12 cellular contexts compared by ENCODE assay signal in the genomic region with DNA sequence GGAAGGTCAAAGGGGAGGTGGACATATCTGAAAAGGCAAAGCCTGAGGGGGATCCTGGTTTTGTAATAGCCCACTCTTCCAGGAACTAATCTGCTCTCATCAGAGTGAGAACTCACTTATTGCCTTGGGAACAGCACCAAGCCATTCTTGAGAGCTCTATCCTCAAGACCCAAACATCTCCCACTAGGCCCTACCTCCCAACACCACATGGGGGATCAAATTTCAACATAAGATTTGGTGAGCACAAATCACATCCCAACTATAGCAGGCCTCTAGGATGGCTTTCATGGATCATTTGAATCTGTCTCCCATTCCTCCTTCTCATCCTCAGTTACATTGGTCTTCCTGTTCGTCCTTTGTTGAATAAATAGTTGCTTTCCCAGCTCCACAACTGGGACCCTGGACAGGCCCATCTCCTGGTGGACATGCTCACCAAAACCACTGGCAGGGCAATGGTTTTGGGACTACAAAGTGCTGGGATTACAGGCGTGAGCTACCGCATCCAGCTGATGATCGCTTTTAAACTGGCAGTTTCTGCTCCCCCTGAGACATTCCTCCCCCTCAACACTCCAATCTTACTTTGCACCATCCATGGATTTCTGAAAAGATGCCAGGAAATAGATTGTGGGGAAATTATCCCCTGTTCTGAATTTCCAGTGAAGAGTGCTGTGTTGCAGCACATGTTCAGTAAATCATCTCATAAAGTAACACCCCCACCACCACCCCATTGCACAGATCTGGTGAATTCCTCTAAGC. TPM values are rescaled to one million over a fixed set of nuclear protein-coding genes. Genes with fewer than 3 reads are reported as not detected.
DNase-seq lines count a peak whose midpoint lies in the region; ATAC-seq and TF ChIP-seq lines count a peak whose summit lies in the region.
"Had no signal": no experiment of that assay in that cellular context is flagged by ENCODE, and none has a peak within 500 bp of the region (broad histone marks: within the 10 kb centered on the region; RNA-seq: fewer than 3 reads in every experiment).

No MANE protein-coding gene starts in this region.

- CTCF ChIA-PET in activated CD4-positive, alpha-beta memory T cell treated with anti-CD3 and anti-CD28 coated beads for 36 hours (lab: Charles Lee): interaction anchor here (1.5 kb wide), 1 partner anchor 11 kb away, joined by 5 read pairs; no protein-coding TSS in a partner anchor
- CTCF ChIA-PET in CD4-positive, alpha-beta T cell (lab: Charles Lee): interaction anchor here (0.5 kb wide), 1 partner anchor 20 kb away, joined by 4 read pairs; no protein-coding TSS in a partner anchor

- H3K9me3 ChIP-seq in left lung: no peaks in the 10 kb centered on the region
- H3K9me3 ChIP-seq in CD4-positive, alpha-beta T cell (ENCODE audit: control insufficient read depth, low read length): no peaks in the 10 kb centered on the region

- H3K36me3 ChIP-seq in left lung: no peaks in the 10 kb centered on the region
- H3K36me3 ChIP-seq: cardiac muscle cell had no signal

- H3K4me1 ChIP-seq in left lung: peaks cover 3 to 42% of the 10 kb centered on the region in 2 donors

- DNase-seq in GM04504 (ENCODE audit: low read depth) (peak; percentile 81), left lung (no peak)
- DNase-seq in effector CD8-positive, alpha-beta T cell (lab: John Stamatoyannopoulos, UW): no peak
- no peak for DNase-seq in activated CD4-positive, alpha-beta memory T cell treated with anti-CD3 and anti-CD28 coated beads for 36 hours
- DNase-seq in CD4-positive, alpha-beta T cell: no peak

- no peak overlapping the region for H3K27ac Mint-ChIP-seq in activated CD4-positive, alpha-beta memory T cell treated with anti-CD3 and anti-CD28 coated beads for 36 hours
- no peak overlapping the region for H3K27ac Mint-ChIP-seq in CD4-positive, alpha-beta T cell
- H3K27ac Mint-ChIP-seq: natural killer cell treated with Interleukin-12 subunit alpha and Interleukin-12 subunit beta and Interleukin-15 and Interleukin-18, amount 100 ng/mL, for 72 hours; T-helper 1 cell treated with Interleukin-12 subunit alpha and Interleukin-12 subunit beta and Interleukin-4 antibody, amounts not matched to agents 30 μg/mL and 1 μg/mL, for 36 hours had no signal

- TF ChIP-seq CTCF in left lung (IDR thresholded peaks at IDR 0.05): no peak
- no peak for TF ChIP-seq CTCF in CD4-positive, alpha-beta T cell (IDR thresholded peaks at IDR 0.05)

- peaks cover 17% of the 10 kb centered on the region for H3K27me3 Mint-ChIP-seq in activated CD4-positive, alpha-beta memory T cell treated with anti-CD3 and anti-CD28 coated beads for 36 hours
- no peaks in the 10 kb centered on the region for H3K27me3 Mint-ChIP-seq in CD4-positive, alpha-beta T cell

- no peak overlapping the region for H3K4me3 Mint-ChIP-seq in activated CD4-positive, alpha-beta memory T cell treated with anti-CD3 and anti-CD28 coated beads for 36 hours
- no peak overlapping the region for H3K4me3 Mint-ChIP-seq in CD4-positive, alpha-beta T cell
- H3K4me3 Mint-ChIP-seq: CD14-positive monocyte; natural killer cell treated with Interleukin-12 subunit alpha and Interleukin-12 subunit beta and Interleukin-15 and Interleukin-18, amount 100 ng/mL, for 72 hours; T-helper 1 cell treated with Interleukin-12 subunit alpha and Interleukin-12 subunit beta and Interleukin-4 antibody, amounts not matched to agents 30 μg/mL and 1 μg/mL, for 36 hours had no signal

- no peaks in the 10 kb centered on the region for H3K4me1 Mint-ChIP-seq in activated CD4-positive, alpha-beta memory T cell treated with anti-CD3 and anti-CD28 coated beads for 36 hours (ENCODE audit: low read depth)
- no peaks in the 10 kb centered on the region for H3K4me1 Mint-ChIP-seq in CD4-positive, alpha-beta T cell (ENCODE audit: low read depth)

- no peaks in the 10 kb centered on the region for H3K36me3 Mint-ChIP-seq in activated CD4-positive, alpha-beta memory T cell treated with anti-CD3 and anti-CD28 coated beads for 36 hours
- no peaks in the 10 kb centered on the region for H3K36me3 Mint-ChIP-seq in CD4-positive, alpha-beta T cell (ENCODE audit: low read depth)
- H3K36me3 Mint-ChIP-seq: CD14-positive monocyte; natural killer cell treated with Interleukin-12 subunit alpha and Interleukin-12 subunit beta and Interleukin-15 and Interleukin-18, amount 100 ng/mL, for 72 hours had no signal

- H3K9me3 Mint-ChIP-seq in activated CD4-positive, alpha-beta memory T cell treated with anti-CD3 and anti-CD28 coated beads for 36 hours: no peaks in the 10 kb centered on the region
- no peaks in the 10 kb centered on the region for H3K9me3 Mint-ChIP-seq in CD4-positive, alpha-beta T cell
- H3K9me3 Mint-ChIP-seq: CD14-positive monocyte; natural killer cell treated with Interleukin-12 subunit alpha and Interleukin-12 subunit beta and Interleukin-15 and Interleukin-18, amount 100 ng/mL, for 72 hours; T-helper 1 cell treated with Interleukin-12 subunit alpha and Interleukin-12 subunit beta and Interleukin-4 antibody, amounts not matched to agents 30 μg/mL and 1 μg/mL, for 36 hours had no signal

- intact Hi-C loops in left lung (cut with DNase I): no loop called here
- intact Hi-C loops in activated CD4-positive, alpha-beta memory T cell treated with anti-CD3 and anti-CD28 coated beads for 36 hours (cut with micrococcal nuclease): no loop called here
- intact Hi-C loops in CD4-positive, alpha-beta T cell (cut with DNase I, micrococcal nuclease): loop anchor here in 1 of 2 experiments (2.0 kb wide), 1 partner anchor 866 kb away; no protein-coding TSS in a partner anchor

- ATAC-seq in SK-N-SH treated with all-trans-retinoic acid at 6 μM for 48 hours: peak; percentile 49
- ATAC-seq in left lung: no peak
- no peak for ATAC-seq in GM18867 (IDR thresholded peaks at IDR 0.05; ENCODE audit: unreplicated experiment)
- ATAC-seq in CD4-positive, alpha-beta T cell (ENCODE audit: poor library complexity): no peak
- ATAC-seq: natural killer cell treated with Interleukin-12 subunit alpha and Interleukin-12 subunit beta and Interleukin-15 and Interleukin-18, amount 100 ng/mL, for 72 hours had no signal

- H3K4me3 ChIP-seq in left lung: no peak overlapping the region
- H3K4me3 ChIP-seq in skin epidermis: no peak overlapping the region
- H3K4me3 ChIP-seq: cardiac muscle cell had no signal

- H3K27ac ChIP-seq in left lung (peak overlapping the region; percentile 34 to 56), skin epidermis (peak overlapping the region in 18 of 21 experiments; percentile 16 to 81 (median 52))
- no peak overlapping the region for H3K27ac ChIP-seq in CD4-positive, alpha-beta T cell (ENCODE audit: low read depth, low read length)
- H3K27ac ChIP-seq: cardiac muscle cell had no signal

- POLR2A ChIA-PET in activated CD4-positive, alpha-beta memory T cell treated with anti-CD3 and anti-CD28 coated beads for 36 hours (lab: Charles Lee): interaction anchor here (0.6 kb wide), 1 partner anchor 270 kb away, joined by 3 read pairs; no protein-coding TSS in a partner anchor
- POLR2A ChIA-PET in CD4-positive, alpha-beta T cell (lab: Charles Lee): no interaction called here

- no peaks in the 10 kb centered on the region for H3K27me3 ChIP-seq in left lung
- H3K27me3 ChIP-seq in CD4-positive, alpha-beta T cell (ENCODE audit: control insufficient read depth, insufficient read depth, low read length): no peaks in the 10 kb centered on the region
- H3K27me3 ChIP-seq: cardiac muscle cell had no signal

TF ChIP-seq in SK-N-SH treated with all-trans-retinoic acid at 6 μM for 48 hours, 23 proteins besides CTCF, POLR2A, EP300 and RAD21:
- TF ChIP-seq OSR1 (CRISPR knock-in tag; IDR thresholded peaks at IDR 0.05): no peak
- no peak for TF ChIP-seq TCF4 (CRISPR knock-in tag; IDR thresholded peaks at IDR 0.05; ENCODE audit: borderline replicate concordance)
- no peak for TF ChIP-seq ZC3H10 (CRISPR knock-in tag; IDR thresholded peaks at IDR 0.05)
- no peak for TF ChIP-seq CSRNP3 (CRISPR knock-in tag; IDR thresholded peaks at IDR 0.05)
- TF ChIP-seq RARB (CRISPR knock-in tag; IDR thresholded peaks at IDR 0.05): no peak

RNA-seq across cellular contexts. Expression of gene MCFD2, which starts 42.6 kb away (rescaled TPM):
- 100 to 1,000 TPM in 1 of 2 donors, 10 to 100 TPM in 1; 78.0 to 121 TPM for total RNA-seq in left lung
- 10 to 100 TPM; 31.4 to 36.5 TPM for total RNA-seq in activated CD4-positive, alpha-beta memory T cell treated with anti-CD3 and anti-CD28 coated beads for 36 hours
- total RNA-seq in CD4-positive, alpha-beta T cell: 10 to 100 TPM; 29.1 to 29.7 TPM
